In the genomic region with DNA sequence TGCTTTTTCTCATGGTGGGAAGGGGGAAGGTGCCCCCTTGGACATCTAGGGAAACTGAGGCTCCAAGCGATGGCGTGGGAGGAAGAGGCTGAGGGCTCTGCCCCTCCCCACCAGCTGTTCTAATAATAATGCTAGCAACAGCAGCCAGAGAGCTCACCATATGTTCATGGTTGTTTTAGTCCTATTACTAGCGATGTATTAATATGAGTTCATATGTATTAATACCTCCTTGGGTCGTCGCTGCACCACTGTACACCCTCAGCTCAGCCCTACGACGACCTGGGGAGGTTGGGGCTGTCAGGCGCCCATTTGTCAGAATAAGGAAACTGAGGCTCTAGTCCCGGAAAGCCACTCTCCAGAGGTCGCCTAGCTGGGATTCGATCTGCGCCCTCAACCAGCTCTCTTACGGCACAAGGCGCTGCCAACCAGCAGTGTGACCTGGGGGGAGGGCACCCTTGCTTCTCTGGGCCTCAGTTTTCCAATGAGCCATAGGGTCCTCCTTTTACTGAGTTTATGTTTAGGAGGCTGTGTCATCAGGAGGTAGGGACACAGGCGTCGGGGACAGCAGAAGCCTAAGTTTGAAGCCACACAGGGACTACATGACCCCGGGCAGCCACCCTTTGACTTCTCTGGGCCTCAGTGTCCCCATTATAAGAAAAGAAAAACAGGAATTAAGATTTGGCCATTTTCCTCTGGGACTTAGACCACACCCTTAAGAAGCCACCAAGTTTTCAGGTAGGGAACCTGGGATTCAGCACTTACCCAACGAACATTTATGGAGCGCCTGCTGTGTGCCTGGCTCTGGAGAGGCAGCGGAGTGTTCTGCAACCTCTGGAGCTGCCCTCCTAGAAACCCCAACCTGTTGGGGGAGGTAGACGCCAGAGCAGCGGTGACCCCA, we compare ENCODE assay signal across 1 cellular context.
TF ChIP-seq lines count a peak whose summit lies in the region.

No MANE protein-coding gene starts in this region.

TF ChIP-seq in WTC11, 78 proteins besides CTCF, POLR2A, EP300 and RAD21 (continued from another document):
- TF ChIP-seq, protein P1, sequence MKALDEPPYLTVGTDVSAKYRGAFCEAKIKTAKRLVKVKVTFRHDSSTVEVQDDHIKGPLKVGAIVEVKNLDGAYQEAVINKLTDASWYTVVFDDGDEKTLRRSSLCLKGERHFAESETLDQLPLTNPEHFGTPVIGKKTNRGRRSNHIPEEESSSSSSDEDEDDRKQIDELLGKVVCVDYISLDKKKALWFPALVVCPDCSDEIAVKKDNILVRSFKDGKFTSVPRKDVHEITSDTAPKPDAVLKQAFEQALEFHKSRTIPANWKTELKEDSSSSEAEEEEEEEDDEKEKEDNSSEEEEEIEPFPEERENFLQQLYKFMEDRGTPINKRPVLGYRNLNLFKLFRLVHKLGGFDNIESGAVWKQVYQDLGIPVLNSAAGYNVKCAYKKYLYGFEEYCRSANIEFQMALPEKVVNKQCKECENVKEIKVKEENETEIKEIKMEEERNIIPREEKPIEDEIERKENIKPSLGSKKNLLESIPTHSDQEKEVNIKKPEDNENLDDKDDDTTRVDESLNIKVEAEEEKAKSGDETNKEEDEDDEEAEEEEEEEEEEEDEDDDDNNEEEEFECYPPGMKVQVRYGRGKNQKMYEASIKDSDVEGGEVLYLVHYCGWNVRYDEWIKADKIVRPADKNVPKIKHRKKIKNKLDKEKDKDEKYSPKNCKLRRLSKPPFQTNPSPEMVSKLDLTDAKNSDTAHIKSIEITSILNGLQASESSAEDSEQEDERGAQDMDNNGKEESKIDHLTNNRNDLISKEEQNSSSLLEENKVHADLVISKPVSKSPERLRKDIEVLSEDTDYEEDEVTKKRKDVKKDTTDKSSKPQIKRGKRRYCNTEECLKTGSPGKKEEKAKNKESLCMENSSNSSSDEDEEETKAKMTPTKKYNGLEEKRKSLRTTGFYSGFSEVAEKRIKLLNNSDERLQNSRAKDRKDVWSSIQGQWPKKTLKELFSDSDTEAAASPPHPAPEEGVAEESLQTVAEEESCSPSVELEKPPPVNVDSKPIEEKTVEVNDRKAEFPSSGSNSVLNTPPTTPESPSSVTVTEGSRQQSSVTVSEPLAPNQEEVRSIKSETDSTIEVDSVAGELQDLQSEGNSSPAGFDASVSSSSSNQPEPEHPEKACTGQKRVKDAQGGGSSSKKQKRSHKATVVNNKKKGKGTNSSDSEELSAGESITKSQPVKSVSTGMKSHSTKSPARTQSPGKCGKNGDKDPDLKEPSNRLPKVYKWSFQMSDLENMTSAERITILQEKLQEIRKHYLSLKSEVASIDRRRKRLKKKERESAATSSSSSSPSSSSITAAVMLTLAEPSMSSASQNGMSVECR (CRISPR knock-in tag; IDR thresholded peaks at IDR 0.05; ENCODE audit: borderline replicate concordance), result no peak
- TF ChIP-seq ZNF232 (CRISPR knock-in tag; IDR thresholded peaks at IDR 0.05), result no peak
- TF ChIP-seq HMGA2 (CRISPR knock-in tag; IDR thresholded peaks at IDR 0.05), result no peak
- TF ChIP-seq NR2C2 (CRISPR knock-in tag; IDR thresholded peaks at IDR 0.05), result no peak
- TF ChIP-seq, protein P2, sequence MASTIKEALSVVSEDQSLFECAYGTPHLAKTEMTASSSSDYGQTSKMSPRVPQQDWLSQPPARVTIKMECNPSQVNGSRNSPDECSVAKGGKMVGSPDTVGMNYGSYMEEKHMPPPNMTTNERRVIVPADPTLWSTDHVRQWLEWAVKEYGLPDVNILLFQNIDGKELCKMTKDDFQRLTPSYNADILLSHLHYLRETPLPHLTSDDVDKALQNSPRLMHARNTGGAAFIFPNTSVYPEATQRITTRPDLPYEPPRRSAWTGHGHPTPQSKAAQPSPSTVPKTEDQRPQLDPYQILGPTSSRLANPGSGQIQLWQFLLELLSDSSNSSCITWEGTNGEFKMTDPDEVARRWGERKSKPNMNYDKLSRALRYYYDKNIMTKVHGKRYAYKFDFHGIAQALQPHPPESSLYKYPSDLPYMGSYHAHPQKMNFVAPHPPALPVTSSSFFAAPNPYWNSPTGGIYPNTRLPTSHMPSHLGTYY (CRISPR knock-in tag; IDR thresholded peaks at IDR 0.05), result no peak
